1 cellular context compared by ENCODE assay signal in the genomic region with DNA sequence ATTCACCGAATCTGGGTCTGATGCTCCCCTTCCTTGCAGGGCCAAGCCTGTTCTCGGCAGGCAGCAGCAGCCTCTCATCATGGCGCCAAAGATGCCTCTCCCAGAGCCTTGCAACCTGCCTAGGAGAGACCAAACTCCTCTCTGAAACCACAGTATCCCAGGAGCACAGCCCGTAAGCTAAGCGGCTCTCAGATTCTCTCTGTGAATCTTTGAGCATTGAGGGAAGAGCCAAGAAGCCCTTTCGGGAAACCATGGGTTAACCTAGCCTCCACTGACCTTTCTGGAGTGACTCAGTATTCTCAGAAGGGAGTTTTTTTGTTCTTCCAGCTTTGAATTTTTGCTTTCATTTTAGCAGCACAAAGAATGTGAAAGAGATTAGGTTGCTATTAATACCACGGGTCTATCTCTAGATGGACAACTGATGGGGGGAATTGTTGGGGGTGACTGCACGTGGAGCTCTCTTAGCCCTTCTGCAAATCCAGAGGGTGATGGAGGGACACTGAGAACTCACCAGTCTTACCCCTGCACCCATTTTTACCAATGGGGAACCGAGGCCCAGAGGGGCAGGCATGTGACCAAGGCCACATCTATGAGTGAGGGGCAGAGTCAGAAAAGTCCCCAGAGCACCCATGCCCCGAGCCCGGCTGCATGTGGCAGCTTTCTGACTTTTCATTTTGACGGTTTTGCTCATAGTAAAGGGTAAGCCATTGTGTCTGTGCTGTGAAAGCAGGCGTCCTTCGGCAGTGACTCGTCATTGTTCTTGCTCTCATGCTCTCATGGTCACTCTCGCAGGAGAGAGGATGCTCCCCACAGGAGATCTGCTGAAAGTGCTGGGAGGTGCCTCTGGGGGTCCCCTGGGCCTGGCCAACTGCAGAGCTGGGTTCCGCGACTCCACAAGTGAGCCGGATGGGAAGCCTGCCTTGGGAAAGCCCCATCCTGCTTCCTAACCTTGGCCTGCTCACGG.
TF ChIP-seq lines count a peak whose summit lies in the region.

No MANE protein-coding gene starts in this region.

TF ChIP-seq in K562, 482 proteins besides CTCF, POLR2A, EP300 and RAD21 (continued from another document and continues in another):
- TF ChIP-seq BACH1 (tag; IDR thresholded peaks at IDR 0.05) (peak; percentile 65; the same call in 1 of the 2 replicates), POU5F1 (IDR thresholded peaks at IDR 0.05; ENCODE audit: borderline replicate concordance, low read depth, low read length, partially characterized antibody) (no peak), CTBP1 (IDR thresholded peaks at IDR 0.05; ENCODE audit: borderline replicate concordance) (peak; percentile 7; the same call in 1 of the 2 replicates), ZNF282 (CRISPR knock-in tag; IDR thresholded peaks at IDR 0.05) (no peak), SRSF3 (IDR thresholded peaks at IDR 0.05; ENCODE audit: insufficient read depth, low read length) (no peak), ZNF766 (CRISPR knock-in tag; conservative IDR thresholded peaks at IDR 0.05) (peak; percentile 75), PURB (CRISPR knock-in tag; IDR thresholded peaks at IDR 0.05; ENCODE audit: low read depth) (no peak), NCOR1 (IDR thresholded peaks at IDR 0.05) (peak; percentile 52), ZNF23 (CRISPR knock-in tag; IDR thresholded peaks at IDR 0.05) (no peak), ZFX (CRISPR knock-in tag; IDR thresholded peaks at IDR 0.05) (peak; percentile 23; the same call in 1 of the 2 replicates), RHOXF2B (CRISPR knock-in tag; conservative IDR thresholded peaks at IDR 0.05) (no peak), PTRF (tag; IDR thresholded peaks at IDR 0.05) (peak; percentile 22; the same call in 1 of the 2 replicates), SMARCC2 (IDR thresholded peaks at IDR 0.05; ENCODE audit: low read depth) (0 out of 2 replicates have a peak, but pooled peaks have one; percentile 28), HMG20B (CRISPR knock-in tag; IDR thresholded peaks at IDR 0.05) (no peak), DACH1 (IDR thresholded peaks at IDR 0.05; ENCODE audit: partially characterized antibody) (peak; percentile 20), MYBL2 (IDR thresholded peaks at IDR 0.05; ENCODE audit: low read depth) (no peak), MYBL2 (CRISPR knock-in tag; IDR thresholded peaks at IDR 0.05; ENCODE audit: borderline replicate concordance) (no peak), SRF (CRISPR knock-in tag; IDR thresholded peaks at IDR 0.05) (no peak), NCOA1 (IDR thresholded peaks at IDR 0.05; ENCODE audit: low read depth) (peak; percentile 66; the same call in 1 of the 2 replicates), THRAP3 (IDR thresholded peaks at IDR 0.05; ENCODE audit: borderline replicate concordance) (no peak), TAF15 (IDR thresholded peaks at IDR 0.05; ENCODE audit: low read depth, low read length) (no peak), CHD2 (IDR thresholded peaks at IDR 0.05; ENCODE audit: low read depth, low read length) (no peak), TOE1 (IDR thresholded peaks at IDR 0.05; ENCODE audit: borderline replicate concordance) (no peak; the same call in 1 of the 2 replicates), TOE1 (CRISPR knock-in tag; IDR thresholded peaks at IDR 0.05; ENCODE audit: borderline replicate concordance, low read depth) (no peak), JUND (IDR thresholded peaks at IDR 0.05; ENCODE audit: borderline replicate concordance, low read depth, low read length) (peak; percentile 84), JUND (tag; IDR thresholded peaks at IDR 0.05; ENCODE audit: borderline replicate concordance, low read depth, low read length) (peak; percentile 86; the same call in 2 of the 3 replicates), ELF2 (CRISPR knock-in tag; IDR thresholded peaks at IDR 0.05) (no peak), BCOR (IDR thresholded peaks at IDR 0.05) (peak; percentile 68; the same call in 1 of the 2 replicates), MAFF (IDR thresholded peaks at IDR 0.05; ENCODE audit: low read length) (peak; percentile 71), HSF4 (CRISPR knock-in tag; IDR thresholded peaks at IDR 0.05; ENCODE audit: borderline replicate concordance) (no peak), ARID1B (IDR thresholded peaks at IDR 0.05) (peak; percentile 73), YY1 (IDR thresholded peaks at IDR 0.05; ENCODE audit: borderline replicate concordance in 1 of 3, control insufficient read depth in 1 of 3, extremely low read depth in 1 of 3, insufficient read depth in 3 of 3, insufficient read length in 1 of 3, insufficient replicate concordance in 2 of 3, low read depth in 1 of 3, low read length in 2 of 3) (no peak), NBN (IDR thresholded peaks at IDR 0.05; ENCODE audit: low read depth) (no peak), ZC3H11A (IDR thresholded peaks at IDR 0.05; ENCODE audit: low read depth, low read length) (no peak), ZNF589 (CRISPR knock-in tag; IDR thresholded peaks at IDR 0.05; ENCODE audit: low read depth) (no peak), SMARCA4 (IDR thresholded peaks at IDR 0.05) (peak; percentile 73; the same call in 1 of the 2 replicates)
- TF ChIP-seq, protein P1, sequence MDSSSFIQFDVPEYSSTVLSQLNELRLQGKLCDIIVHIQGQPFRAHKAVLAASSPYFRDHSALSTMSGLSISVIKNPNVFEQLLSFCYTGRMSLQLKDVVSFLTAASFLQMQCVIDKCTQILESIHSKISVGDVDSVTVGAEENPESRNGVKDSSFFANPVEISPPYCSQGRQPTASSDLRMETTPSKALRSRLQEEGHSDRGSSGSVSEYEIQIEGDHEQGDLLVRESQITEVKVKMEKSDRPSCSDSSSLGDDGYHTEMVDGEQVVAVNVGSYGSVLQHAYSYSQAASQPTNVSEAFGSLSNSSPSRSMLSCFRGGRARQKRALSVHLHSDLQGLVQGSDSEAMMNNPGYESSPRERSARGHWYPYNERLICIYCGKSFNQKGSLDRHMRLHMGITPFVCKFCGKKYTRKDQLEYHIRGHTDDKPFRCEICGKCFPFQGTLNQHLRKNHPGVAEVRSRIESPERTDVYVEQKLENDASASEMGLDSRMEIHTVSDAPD (CRISPR knock-in tag; IDR thresholded peaks at IDR 0.05) = no peak
- TF ChIP-seq, protein P2, sequence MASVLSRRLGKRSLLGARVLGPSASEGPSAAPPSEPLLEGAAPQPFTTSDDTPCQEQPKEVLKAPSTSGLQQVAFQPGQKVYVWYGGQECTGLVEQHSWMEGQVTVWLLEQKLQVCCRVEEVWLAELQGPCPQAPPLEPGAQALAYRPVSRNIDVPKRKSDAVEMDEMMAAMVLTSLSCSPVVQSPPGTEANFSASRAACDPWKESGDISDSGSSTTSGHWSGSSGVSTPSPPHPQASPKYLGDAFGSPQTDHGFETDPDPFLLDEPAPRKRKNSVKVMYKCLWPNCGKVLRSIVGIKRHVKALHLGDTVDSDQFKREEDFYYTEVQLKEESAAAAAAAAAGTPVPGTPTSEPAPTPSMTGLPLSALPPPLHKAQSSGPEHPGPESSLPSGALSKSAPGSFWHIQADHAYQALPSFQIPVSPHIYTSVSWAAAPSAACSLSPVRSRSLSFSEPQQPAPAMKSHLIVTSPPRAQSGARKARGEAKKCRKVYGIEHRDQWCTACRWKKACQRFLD (CRISPR knock-in tag; IDR thresholded peaks at IDR 0.05) = peak; percentile 51; the same call in 1 of the 2 replicates
- TF ChIP-seq, protein P3, sequence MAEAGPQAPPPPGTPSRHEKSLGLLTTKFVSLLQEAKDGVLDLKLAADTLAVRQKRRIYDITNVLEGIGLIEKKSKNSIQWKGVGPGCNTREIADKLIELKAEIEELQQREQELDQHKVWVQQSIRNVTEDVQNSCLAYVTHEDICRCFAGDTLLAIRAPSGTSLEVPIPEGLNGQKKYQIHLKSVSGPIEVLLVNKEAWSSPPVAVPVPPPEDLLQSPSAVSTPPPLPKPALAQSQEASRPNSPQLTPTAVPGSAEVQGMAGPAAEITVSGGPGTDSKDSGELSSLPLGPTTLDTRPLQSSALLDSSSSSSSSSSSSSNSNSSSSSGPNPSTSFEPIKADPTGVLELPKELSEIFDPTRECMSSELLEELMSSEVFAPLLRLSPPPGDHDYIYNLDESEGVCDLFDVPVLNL (CRISPR knock-in tag; IDR thresholded peaks at IDR 0.05; ENCODE audit: low read depth) = no peak
- TF ChIP-seq, protein P4, sequence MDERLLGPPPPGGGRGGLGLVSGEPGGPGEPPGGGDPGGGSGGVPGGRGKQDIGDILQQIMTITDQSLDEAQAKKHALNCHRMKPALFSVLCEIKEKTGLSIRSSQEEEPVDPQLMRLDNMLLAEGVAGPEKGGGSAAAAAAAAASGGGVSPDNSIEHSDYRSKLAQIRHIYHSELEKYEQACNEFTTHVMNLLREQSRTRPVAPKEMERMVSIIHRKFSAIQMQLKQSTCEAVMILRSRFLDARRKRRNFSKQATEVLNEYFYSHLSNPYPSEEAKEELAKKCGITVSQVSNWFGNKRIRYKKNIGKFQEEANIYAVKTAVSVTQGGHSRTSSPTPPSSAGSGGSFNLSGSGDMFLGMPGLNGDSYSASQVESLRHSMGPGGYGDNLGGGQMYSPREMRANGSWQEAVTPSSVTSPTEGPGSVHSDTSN (CRISPR knock-in tag; IDR thresholded peaks at IDR 0.05; ENCODE audit: low read depth) = no peak
- TF ChIP-seq, protein P4 (tag; conservative IDR thresholded peaks at IDR 0.05; ENCODE audit: low read depth) = 0 out of 2 replicates have a peak, but pooled peaks have one; percentile 4
- TF ChIP-seq, protein P5, sequence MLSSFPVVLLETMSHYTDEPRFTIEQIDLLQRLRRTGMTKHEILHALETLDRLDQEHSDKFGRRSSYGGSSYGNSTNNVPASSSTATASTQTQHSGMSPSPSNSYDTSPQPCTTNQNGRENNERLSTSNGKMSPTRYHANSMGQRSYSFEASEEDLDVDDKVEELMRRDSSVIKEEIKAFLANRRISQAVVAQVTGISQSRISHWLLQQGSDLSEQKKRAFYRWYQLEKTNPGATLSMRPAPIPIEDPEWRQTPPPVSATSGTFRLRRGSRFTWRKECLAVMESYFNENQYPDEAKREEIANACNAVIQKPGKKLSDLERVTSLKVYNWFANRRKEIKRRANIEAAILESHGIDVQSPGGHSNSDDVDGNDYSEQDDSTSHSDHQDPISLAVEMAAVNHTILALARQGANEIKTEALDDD (IDR thresholded peaks at IDR 0.05) = peak; percentile 18; the same call in 1 of the 2 replicates
- TF ChIP-seq, protein P6, sequence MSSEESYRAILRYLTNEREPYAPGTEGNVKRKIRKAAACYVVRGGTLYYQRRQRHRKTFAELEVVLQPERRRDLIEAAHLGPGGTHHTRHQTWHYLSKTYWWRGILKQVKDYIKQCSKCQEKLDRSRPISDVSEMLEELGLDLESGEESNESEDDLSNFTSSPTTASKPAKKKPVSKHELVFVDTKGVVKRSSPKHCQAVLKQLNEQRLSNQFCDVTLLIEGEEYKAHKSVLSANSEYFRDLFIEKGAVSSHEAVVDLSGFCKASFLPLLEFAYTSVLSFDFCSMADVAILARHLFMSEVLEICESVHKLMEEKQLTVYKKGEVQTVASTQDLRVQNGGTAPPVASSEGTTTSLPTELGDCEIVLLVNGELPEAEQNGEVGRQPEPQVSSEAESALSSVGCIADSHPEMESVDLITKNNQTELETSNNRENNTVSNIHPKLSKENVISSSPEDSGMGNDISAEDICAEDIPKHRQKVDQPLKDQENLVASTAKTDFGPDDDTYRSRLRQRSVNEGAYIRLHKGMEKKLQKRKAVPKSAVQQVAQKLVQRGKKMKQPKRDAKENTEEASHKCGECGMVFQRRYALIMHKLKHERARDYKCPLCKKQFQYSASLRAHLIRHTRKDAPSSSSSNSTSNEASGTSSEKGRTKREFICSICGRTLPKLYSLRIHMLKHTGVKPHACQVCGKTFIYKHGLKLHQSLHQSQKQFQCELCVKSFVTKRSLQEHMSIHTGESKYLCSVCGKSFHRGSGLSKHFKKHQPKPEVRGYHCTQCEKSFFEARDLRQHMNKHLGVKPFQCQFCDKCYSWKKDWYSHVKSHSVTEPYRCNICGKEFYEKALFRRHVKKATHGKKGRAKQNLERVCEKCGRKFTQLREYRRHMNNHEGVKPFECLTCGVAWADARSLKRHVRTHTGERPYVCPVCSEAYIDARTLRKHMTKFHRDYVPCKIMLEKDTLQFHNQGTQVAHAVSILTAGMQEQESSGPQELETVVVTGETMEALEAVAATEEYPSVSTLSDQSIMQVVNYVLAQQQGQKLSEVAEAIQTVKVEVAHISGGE (CRISPR knock-in tag; IDR thresholded peaks at IDR 0.05) = peak in 1 of 3 experiments; percentile 67; a peak in 1 of 6 replicates
- TF ChIP-seq, protein P7, sequence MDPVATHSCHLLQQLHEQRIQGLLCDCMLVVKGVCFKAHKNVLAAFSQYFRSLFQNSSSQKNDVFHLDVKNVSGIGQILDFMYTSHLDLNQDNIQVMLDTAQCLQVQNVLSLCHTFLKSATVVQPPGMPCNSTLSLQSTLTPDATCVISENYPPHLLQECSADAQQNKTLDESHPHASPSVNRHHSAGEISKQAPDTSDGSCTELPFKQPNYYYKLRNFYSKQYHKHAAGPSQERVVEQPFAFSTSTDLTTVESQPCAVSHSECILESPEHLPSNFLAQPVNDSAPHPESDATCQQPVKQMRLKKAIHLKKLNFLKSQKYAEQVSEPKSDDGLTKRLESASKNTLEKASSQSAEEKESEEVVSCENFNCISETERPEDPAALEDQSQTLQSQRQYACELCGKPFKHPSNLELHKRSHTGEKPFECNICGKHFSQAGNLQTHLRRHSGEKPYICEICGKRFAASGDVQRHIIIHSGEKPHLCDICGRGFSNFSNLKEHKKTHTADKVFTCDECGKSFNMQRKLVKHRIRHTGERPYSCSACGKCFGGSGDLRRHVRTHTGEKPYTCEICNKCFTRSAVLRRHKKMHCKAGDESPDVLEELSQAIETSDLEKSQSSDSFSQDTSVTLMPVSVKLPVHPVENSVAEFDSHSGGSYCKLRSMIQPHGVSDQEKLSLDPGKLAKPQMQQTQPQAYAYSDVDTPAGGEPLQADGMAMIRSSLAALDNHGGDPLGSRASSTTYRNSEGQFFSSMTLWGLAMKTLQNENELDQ (CRISPR knock-in tag; IDR thresholded peaks at IDR 0.05; ENCODE audit: borderline replicate concordance) = no peak
- TF ChIP-seq, protein P8, sequence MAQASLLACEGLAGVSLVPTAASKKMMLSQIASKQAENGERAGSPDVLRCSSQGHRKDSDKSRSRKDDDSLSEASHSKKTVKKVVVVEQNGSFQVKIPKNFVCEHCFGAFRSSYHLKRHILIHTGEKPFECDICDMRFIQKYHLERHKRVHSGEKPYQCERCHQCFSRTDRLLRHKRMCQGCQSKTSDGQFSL (CRISPR knock-in tag; IDR thresholded peaks at IDR 0.05) = no peak
- TF ChIP-seq, protein P8 (tag; IDR thresholded peaks at IDR 0.05) = 0 out of 4 replicates have a peak, but pooled peaks of 1 of the 2 experiments have one; percentile 64
